In the genomic region with DNA sequence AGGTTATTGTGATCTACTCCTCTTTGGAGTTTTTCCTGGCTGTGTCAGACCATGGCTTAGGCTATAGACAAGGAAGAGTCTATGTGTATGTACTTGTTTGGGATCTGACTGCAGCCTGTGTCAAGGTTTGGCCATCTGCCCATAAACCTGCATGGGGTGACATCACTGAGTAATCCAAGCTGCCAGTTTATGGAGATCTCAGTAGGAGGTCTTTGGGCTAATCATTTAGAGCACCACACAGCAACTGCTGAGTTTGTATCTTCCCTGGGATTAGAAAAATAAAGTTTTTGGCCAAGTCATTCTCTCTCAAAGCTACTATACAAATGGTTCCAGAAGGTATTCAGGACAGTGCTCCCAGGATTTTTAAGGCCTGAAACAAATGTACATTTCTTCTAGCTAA, we compare ENCODE assay signal across 8 cellular contexts.
DNase-seq lines count a peak whose midpoint lies in the region; ATAC-seq and TF ChIP-seq lines count a peak whose summit lies in the region.

No MANE protein-coding gene starts in this region.

- no peak overlapping the region for H3K4me3 ChIP-seq in CD8-positive, alpha-beta T cell (ENCODE audit: low read depth, low read length)

- H3K27ac Mint-ChIP-seq in CD8-positive, alpha-beta T cell, result no peak overlapping the region

- DNase-seq in DMS153 treated with DMSO at 0.1 percent for 48 hours (lab: John Stamatoyannopoulos, UW; ENCODE audit: unreplicated experiment) (peak; percentile 39), NCI-H2029 (lab: John Stamatoyannopoulos, UW) (peak; percentile 87), amniotic epithelial cell (ENCODE audit: low read depth) (peak; percentile 70), lung microvascular endothelial cell (ENCODE audit: low read depth in 2 of 2) (peak; percentile 46 to 53), epidermal melanocyte (ENCODE audit: insufficient read length, low spot score) (no peak)
- DNase-seq in CD8-positive, alpha-beta T cell, result no peak

- CTCF ChIA-PET in CD8-positive, alpha-beta T cell (lab: Charles Lee), result no interaction called here

- POLR2A ChIA-PET in CD8-positive, alpha-beta T cell (lab: Charles Lee), result no interaction called here

- intact Hi-C loops in CD8-positive, alpha-beta T cell (cut with DNase I, micrococcal nuclease), result no loop called here

- H3K27ac ChIP-seq in CD8-positive, alpha-beta T cell (ENCODE audit: low read depth, low read length), result no peak overlapping the region

- no peaks in the 10 kb centered on the region for H3K27me3 Mint-ChIP-seq in CD8-positive, alpha-beta T cell (ENCODE audit: low read depth)

- no peaks in the 10 kb centered on the region for H3K9me3 ChIP-seq in CD8-positive, alpha-beta T cell (ENCODE audit: low read length)

- ATAC-seq in CD8-positive, alpha-beta T cell, result no peak
- ATAC-seq in HG03045 (IDR thresholded peaks at IDR 0.05; ENCODE audit: unreplicated experiment), result no peak
- no peak for ATAC-seq in GM21619 (IDR thresholded peaks at IDR 0.05; ENCODE audit: unreplicated experiment)

- no peak for TF ChIP-seq CTCF in CD8-positive, alpha-beta T cell (IDR thresholded peaks at IDR 0.05)

- no peak overlapping the region for H3K4me3 Mint-ChIP-seq in CD8-positive, alpha-beta T cell

- no peaks in the 10 kb centered on the region for H3K36me3 ChIP-seq in CD8-positive, alpha-beta T cell (ENCODE audit: insufficient read depth, low read length)

- H3K9me3 Mint-ChIP-seq in CD8-positive, alpha-beta T cell, result no peaks in the 10 kb centered on the region

- H3K27me3 ChIP-seq in CD8-positive, alpha-beta T cell (ENCODE audit: insufficient read depth, low read length), result no peaks in the 10 kb centered on the region

- H3K4me1 ChIP-seq in CD8-positive, alpha-beta T cell (ENCODE audit: insufficient read depth, low read length), result no peaks in the 10 kb centered on the region

- no peaks in the 10 kb centered on the region for H3K36me3 Mint-ChIP-seq in CD8-positive, alpha-beta T cell

- no peaks in the 10 kb centered on the region for H3K4me1 Mint-ChIP-seq in CD8-positive, alpha-beta T cell (ENCODE audit: low read depth)

Comparison
In these comparisons a context has a peak if more than half of its experiments do, and no peak if none do; other contexts are left out.
1. DNase-seq: peak in DMS153 treated with DMSO at 0.1 percent for 48 hours (single experiment), NCI-H2029 (single experiment), amniotic epithelial cell (single experiment) and lung microvascular endothelial cell (2 of 2); none in epidermal melanocyte (single experiment) and CD8-positive, alpha-beta T cell (0 of 7).